In the genomic region with DNA sequence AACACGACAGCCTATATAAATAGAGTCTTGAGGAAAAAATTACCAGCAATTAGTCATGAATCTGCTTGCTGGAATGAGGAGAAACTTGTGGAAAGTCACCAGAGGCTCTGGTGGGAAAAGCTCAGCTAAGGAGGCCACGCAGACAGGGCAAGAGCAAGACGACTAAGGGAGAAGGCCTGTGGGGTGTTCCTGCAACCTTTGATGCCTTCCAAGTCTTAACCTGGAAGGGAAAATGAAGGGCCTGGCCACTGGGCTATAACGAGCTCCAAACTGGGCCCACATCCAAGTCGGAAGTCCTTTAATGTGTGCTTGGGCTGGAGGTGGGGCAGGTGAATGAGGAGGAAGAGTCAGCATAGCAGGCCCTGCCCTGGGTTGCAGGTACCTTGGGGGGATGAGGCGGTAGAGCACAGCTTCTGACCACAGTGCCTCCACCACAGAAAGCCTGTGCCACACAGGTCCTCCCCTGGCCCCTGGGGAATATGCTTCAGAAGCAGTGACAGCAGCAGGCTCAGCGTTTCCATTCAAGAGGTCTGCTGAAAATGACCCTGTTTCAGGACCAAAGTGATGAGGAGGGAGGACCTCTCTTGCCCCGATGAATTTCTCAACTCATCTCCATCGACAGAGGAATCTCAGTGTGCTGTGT, we compare ENCODE assay signal across 18 cellular contexts.
DNase-seq lines count a peak whose midpoint lies in the region; ATAC-seq, FAIRE-seq and TF ChIP-seq lines count a peak whose summit lies in the region.
"Had no signal": no experiment of that assay in that cellular context is flagged by ENCODE, and none has a peak within 500 bp of the region (broad histone marks: within the 10 kb centered on the region; RNA-seq: fewer than 3 reads in every experiment).

No MANE protein-coding gene starts in this region.

- H3K4me3 ChIP-seq in NB4 (ENCODE audit: low read depth, low read length) (no peak overlapping the region), pancreas (no peak overlapping the region)
- H3K4me3 ChIP-seq: suprapubic skin had no signal

- DNase-seq in DMS79 (lab: John Stamatoyannopoulos, UW) (peak; percentile 58), NB4 (ENCODE audit: low read depth) (peak; percentile 31), pancreas (peak in 4 of 6 donors; percentile 75 to 81 (median 80)), HuH-7.5 (ENCODE audit: low spot score) (no peak), T-cell (no peak)
- no peak for DNase-seq in stimulated activated CD4-positive, alpha-beta T cell treated with anti-CD3 and anti-CD28 coated beads, Interleukin-12 subunit alpha, Interleukin-12 subunit beta, amount 100 ng/mL, for 4 hours
- DNase-seq: activated CD4-positive, alpha-beta T cell treated with anti-CD3 and anti-CD28 coated beads, Interleukin-2, amount 50 U/mL, for 4 hours; brain microvascular endothelial cell; CD8-positive, alpha-beta T cell; glutamatergic neuron; Karpas-422; natural killer cell; NCI-H2171 treated with DMSO at 0.1 percent for 48 hours had no signal

- no peak for FAIRE-seq in pancreas (lab: Jason Lieb, UNC)
- FAIRE-seq: RCC 7860 had no signal

- H3K36me3 Mint-ChIP-seq in T-cell: peaks cover 13% of the 10 kb centered on the region
- H3K36me3 Mint-ChIP-seq: CD8-positive, alpha-beta T cell; natural killer cell had no signal

- peaks cover 45 to 61% (median 55%) of the 10 kb centered on the region in 3 donors for H3K4me1 ChIP-seq in pancreas

- H3K4me3 Mint-ChIP-seq in T-cell: no peak overlapping the region
- H3K4me3 Mint-ChIP-seq: activated T-helper 17 cell treated with anti-CD3 and anti-CD28 coated beads, Interleukin-2, amount 50 U/mL, for 72 hours; CD8-positive, alpha-beta T cell; natural killer cell had no signal

- H3K27ac ChIP-seq in angular gyrus (ENCODE audit: low read depth, low read length): peak overlapping the region; percentile 19
- H3K27ac ChIP-seq in pancreas: peak overlapping the region in 2 of 4 donors; percentile 27 to 54
- H3K27ac ChIP-seq: brain microvascular endothelial cell, suprapubic skin had no signal

- ATAC-seq in pancreas (peak; percentile 45 to 63 (median 62)), HG03354 (IDR thresholded peaks at IDR 0.05; ENCODE audit: poor library complexity, severe bottlenecking, unreplicated experiment) (no peak), T-cell (replicated peaks in 1 of 4) (no peak)
- ATAC-seq: activated T-helper 17 cell treated with anti-CD3 and anti-CD28 coated beads, Interleukin-2, amount 50 U/mL, for 72 hours; CD8-positive, alpha-beta T cell; natural killer cell had no signal

- CTCF ChIA-PET in T-cell (lab: Charles Lee): no interaction called here

- H3K36me3 ChIP-seq in pancreas: no peaks in the 10 kb centered on the region
- H3K36me3 ChIP-seq: brain microvascular endothelial cell, suprapubic skin had no signal

- H3K27ac Mint-ChIP-seq in T-cell: no peak overlapping the region
- H3K27ac Mint-ChIP-seq: activated T-helper 17 cell treated with anti-CD3 and anti-CD28 coated beads, Interleukin-2, amount 50 U/mL, for 72 hours; CD8-positive, alpha-beta T cell; natural killer cell had no signal

- WGBS in pancreas, 2 donors: 54% methylated on average over 9 of the region's 9 CpGs

- no peaks in the 10 kb centered on the region for H3K9me3 ChIP-seq in pancreas
- H3K9me3 ChIP-seq: suprapubic skin had no signal

- no peaks in the 10 kb centered on the region for H3K9me3 Mint-ChIP-seq in T-cell
- H3K9me3 Mint-ChIP-seq: activated T-helper 17 cell treated with anti-CD3 and anti-CD28 coated beads, Interleukin-2, amount 50 U/mL, for 72 hours; CD8-positive, alpha-beta T cell; natural killer cell had no signal

- no peak for TF ChIP-seq POLR2A in NB4 (IDR thresholded peaks at IDR 0.05; ENCODE audit: extremely low read depth, insufficient read length)

- POLR2A ChIA-PET in T-cell (lab: Charles Lee): no interaction called here

- no peaks in the 10 kb centered on the region for H3K4me1 Mint-ChIP-seq in T-cell

- no peaks in the 10 kb centered on the region for H3K27me3 ChIP-seq in pancreas
- H3K27me3 ChIP-seq: brain microvascular endothelial cell, suprapubic skin had no signal

- H3K27me3 Mint-ChIP-seq in T-cell: no peaks in the 10 kb centered on the region
- H3K27me3 Mint-ChIP-seq: activated T-helper 17 cell treated with anti-CD3 and anti-CD28 coated beads, Interleukin-2, amount 50 U/mL, for 72 hours had no signal

- intact Hi-C loops in pancreas (cut with DNase I): no loop called here

- no peak for TF ChIP-seq CTCF in NB4 (IDR thresholded peaks at IDR 0.05; ENCODE audit: low read depth, low read length)
- TF ChIP-seq CTCF in pancreas (IDR thresholded peaks at IDR 0.05): no peak

Comparison
In these comparisons a context has a peak if more than half of its experiments do, and no peak if none do; other contexts are left out.
1. DNase-seq: peak in DMS79 (single experiment), NB4 (single experiment) and pancreas (4 of 6); none in stimulated activated CD4-positive, alpha-beta T cell treated with anti-CD3 and anti-CD28 coated beads, Interleukin-12 subunit alpha, Interleukin-12 subunit beta, amount 100 ng/mL, for 4 hours (single experiment), HuH-7.5 (single experiment) and T-cell (0 of 34).
2. ATAC-seq: peak in pancreas (4 of 4); none in HG03354 (single experiment) and T-cell (0 of 4).